2 cellular contexts compared by ENCODE assay signal in the genomic region with DNA sequence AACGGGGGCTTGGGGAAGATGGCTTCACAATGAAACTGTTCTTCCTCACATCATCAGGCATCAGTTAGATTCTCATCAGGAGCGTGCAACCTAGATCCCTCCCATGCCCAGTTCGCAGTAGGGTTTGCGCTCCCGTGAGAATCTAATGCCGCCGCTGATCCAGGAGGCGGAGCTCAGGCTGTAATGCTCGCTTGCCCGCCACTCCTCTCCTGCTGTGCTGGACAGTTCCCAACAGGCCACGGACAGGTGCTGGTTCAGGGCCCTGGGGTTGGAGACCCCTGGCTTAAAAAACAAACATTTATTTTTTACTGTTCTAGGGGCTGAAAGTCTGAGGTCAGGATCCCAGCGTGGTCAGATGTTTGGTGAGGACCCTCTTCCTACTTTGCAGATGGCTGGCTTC.
TF ChIP-seq lines count a peak whose summit lies in the region.

No MANE protein-coding gene starts in this region.

TF ChIP-seq in SK-N-SH, 30 proteins besides CTCF, POLR2A, EP300 and RAD21:
- TF ChIP-seq, protein P1, sequence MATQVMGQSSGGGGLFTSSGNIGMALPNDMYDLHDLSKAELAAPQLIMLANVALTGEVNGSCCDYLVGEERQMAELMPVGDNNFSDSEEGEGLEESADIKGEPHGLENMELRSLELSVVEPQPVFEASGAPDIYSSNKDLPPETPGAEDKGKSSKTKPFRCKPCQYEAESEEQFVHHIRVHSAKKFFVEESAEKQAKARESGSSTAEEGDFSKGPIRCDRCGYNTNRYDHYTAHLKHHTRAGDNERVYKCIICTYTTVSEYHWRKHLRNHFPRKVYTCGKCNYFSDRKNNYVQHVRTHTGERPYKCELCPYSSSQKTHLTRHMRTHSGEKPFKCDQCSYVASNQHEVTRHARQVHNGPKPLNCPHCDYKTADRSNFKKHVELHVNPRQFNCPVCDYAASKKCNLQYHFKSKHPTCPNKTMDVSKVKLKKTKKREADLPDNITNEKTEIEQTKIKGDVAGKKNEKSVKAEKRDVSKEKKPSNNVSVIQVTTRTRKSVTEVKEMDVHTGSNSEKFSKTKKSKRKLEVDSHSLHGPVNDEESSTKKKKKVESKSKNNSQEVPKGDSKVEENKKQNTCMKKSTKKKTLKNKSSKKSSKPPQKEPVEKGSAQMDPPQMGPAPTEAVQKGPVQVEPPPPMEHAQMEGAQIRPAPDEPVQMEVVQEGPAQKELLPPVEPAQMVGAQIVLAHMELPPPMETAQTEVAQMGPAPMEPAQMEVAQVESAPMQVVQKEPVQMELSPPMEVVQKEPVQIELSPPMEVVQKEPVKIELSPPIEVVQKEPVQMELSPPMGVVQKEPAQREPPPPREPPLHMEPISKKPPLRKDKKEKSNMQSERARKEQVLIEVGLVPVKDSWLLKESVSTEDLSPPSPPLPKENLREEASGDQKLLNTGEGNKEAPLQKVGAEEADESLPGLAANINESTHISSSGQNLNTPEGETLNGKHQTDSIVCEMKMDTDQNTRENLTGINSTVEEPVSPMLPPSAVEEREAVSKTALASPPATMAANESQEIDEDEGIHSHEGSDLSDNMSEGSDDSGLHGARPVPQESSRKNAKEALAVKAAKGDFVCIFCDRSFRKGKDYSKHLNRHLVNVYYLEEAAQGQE (IDR thresholded peaks at IDR 0.05; ENCODE audit: low read depth, low read length): peak; percentile 77; the same call in 1 of the 2 replicates
- TF ChIP-seq, protein P2, sequence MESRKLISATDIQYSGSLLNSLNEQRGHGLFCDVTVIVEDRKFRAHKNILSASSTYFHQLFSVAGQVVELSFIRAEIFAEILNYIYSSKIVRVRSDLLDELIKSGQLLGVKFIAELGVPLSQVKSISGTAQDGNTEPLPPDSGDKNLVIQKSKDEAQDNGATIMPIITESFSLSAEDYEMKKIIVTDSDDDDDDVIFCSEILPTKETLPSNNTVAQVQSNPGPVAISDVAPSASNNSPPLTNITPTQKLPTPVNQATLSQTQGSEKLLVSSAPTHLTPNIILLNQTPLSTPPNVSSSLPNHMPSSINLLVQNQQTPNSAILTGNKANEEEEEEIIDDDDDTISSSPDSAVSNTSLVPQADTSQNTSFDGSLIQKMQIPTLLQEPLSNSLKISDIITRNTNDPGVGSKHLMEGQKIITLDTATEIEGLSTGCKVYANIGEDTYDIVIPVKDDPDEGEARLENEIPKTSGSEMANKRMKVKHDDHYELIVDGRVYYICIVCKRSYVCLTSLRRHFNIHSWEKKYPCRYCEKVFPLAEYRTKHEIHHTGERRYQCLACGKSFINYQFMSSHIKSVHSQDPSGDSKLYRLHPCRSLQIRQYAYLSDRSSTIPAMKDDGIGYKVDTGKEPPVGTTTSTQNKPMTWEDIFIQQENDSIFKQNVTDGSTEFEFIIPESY (IDR thresholded peaks at IDR 0.05; ENCODE audit: borderline replicate concordance, low read depth): no peak

TF ChIP-seq in SK-N-SH treated with all-trans-retinoic acid at 6 μM for 48 hours, 23 proteins besides CTCF, POLR2A, EP300 and RAD21 (continued from another document):
- TF ChIP-seq, protein P3, sequence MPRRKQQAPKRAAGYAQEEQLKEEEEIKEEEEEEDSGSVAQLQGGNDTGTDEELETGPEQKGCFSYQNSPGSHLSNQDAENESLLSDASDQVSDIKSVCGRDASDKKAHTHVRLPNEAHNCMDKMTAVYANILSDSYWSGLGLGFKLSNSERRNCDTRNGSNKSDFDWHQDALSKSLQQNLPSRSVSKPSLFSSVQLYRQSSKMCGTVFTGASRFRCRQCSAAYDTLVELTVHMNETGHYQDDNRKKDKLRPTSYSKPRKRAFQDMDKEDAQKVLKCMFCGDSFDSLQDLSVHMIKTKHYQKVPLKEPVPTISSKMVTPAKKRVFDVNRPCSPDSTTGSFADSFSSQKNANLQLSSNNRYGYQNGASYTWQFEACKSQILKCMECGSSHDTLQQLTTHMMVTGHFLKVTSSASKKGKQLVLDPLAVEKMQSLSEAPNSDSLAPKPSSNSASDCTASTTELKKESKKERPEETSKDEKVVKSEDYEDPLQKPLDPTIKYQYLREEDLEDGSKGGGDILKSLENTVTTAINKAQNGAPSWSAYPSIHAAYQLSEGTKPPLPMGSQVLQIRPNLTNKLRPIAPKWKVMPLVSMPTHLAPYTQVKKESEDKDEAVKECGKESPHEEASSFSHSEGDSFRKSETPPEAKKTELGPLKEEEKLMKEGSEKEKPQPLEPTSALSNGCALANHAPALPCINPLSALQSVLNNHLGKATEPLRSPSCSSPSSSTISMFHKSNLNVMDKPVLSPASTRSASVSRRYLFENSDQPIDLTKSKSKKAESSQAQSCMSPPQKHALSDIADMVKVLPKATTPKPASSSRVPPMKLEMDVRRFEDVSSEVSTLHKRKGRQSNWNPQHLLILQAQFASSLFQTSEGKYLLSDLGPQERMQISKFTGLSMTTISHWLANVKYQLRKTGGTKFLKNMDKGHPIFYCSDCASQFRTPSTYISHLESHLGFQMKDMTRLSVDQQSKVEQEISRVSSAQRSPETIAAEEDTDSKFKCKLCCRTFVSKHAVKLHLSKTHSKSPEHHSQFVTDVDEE (CRISPR knock-in tag; IDR thresholded peaks at IDR 0.05): no peak
- TF ChIP-seq GLIS3 (CRISPR knock-in tag; IDR thresholded peaks at IDR 0.05) (no peak), ZNF70 (CRISPR knock-in tag; IDR thresholded peaks at IDR 0.05) (no peak), PPARA (CRISPR knock-in tag; IDR thresholded peaks at IDR 0.05; ENCODE audit: borderline replicate concordance) (no peak), ZC3H10 (CRISPR knock-in tag; IDR thresholded peaks at IDR 0.05) (no peak), ESRRG (CRISPR knock-in tag; IDR thresholded peaks at IDR 0.05) (no peak), ZFP3 (CRISPR knock-in tag; IDR thresholded peaks at IDR 0.05) (no peak), SNAI2 (CRISPR knock-in tag; IDR thresholded peaks at IDR 0.05) (no peak), ARNTL (CRISPR knock-in tag; IDR thresholded peaks at IDR 0.05; ENCODE audit: borderline replicate concordance, low read depth) (no peak), OSR1 (CRISPR knock-in tag; IDR thresholded peaks at IDR 0.05) (no peak)
- TF ChIP-seq, protein P4, sequence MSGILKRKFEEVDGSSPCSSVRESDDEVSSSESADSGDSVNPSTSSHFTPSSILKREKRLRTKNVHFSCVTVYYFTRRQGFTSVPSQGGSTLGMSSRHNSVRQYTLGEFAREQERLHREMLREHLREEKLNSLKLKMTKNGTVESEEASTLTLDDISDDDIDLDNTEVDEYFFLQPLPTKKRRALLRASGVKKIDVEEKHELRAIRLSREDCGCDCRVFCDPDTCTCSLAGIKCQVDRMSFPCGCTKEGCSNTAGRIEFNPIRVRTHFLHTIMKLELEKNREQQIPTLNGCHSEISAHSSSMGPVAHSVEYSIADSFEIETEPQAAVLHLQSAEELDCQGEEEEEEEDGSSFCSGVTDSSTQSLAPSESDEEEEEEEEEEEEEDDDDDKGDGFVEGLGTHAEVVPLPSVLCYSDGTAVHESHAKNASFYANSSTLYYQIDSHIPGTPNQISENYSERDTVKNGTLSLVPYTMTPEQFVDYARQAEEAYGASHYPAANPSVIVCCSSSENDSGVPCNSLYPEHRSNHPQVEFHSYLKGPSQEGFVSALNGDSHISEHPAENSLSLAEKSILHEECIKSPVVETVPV (CRISPR knock-in tag; IDR thresholded peaks at IDR 0.05): no peak
